ENCODE assay signal across 11 cellular contexts in the genomic region with DNA sequence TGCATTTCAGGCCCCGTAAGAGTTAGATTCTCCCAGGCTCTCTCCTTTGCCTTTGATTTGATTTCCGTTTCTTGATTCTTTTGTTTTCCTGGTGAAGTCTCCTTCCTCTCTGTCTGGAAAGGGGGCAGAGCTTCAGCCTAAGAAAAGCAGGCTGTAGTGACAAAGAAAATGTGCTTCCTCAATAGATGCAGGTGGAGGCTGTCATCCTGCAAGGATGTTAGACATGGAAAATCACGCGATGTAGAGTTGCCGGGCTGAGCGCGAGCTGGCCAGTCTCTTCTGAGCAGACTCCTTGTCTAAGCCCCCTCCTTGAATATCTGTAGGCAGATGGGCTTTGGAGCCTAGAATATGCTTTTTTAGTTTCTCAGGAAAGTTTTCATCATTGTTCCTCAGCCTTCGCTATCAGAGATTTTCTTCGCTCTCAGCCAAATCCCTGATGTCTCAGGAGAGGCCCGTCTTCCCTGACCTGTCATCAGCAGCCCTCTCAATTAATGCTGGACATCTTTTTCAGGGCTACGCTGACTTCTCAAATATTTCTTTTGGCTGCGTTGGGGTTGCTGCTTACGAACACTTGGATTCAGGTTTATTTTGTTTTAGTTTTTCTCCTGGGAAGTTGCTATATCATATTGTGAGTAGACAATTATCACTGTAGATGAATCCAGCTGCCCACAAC.
DNase-seq lines count a peak whose midpoint lies in the region; ATAC-seq and TF ChIP-seq lines count a peak whose summit lies in the region.
"Had no signal": no experiment of that assay in that cellular context is flagged by ENCODE, and none has a peak within 500 bp of the region (broad histone marks: within the 10 kb centered on the region; RNA-seq: fewer than 3 reads in every experiment).

No MANE protein-coding gene starts in this region.

- no peak overlapping the region for H2BK5ac ChIP-seq in neuronal stem cell (ENCODE audit: low read length)

- H3K27me3 Mint-ChIP-seq in naive thymus-derived CD8-positive, alpha-beta T cell, result no peaks in the 10 kb centered on the region

- H3K14ac ChIP-seq in neuronal stem cell (ENCODE audit: low read length), result no peak overlapping the region

- no peak overlapping the region for H3K27ac Mint-ChIP-seq in naive thymus-derived CD8-positive, alpha-beta T cell
- H3K27ac Mint-ChIP-seq: HFFc6 had no signal

- H3K9me3 Mint-ChIP-seq in naive thymus-derived CD8-positive, alpha-beta T cell, result no peaks in the 10 kb centered on the region
- H3K9me3 Mint-ChIP-seq: HFFc6 had no signal

- H3K4me1 ChIP-seq in heart right ventricle (peaks cover 0 to 18% (median 11%) of the 10 kb centered on the region in 9 donors), neuronal stem cell (ENCODE audit: control insufficient read depth in 2 of 2, insufficient read depth in 1 of 2, low read depth in 1 of 2, low read length in 2 of 2) (peaks cover 2 to 5% of the 10 kb centered on the region in 2 donors), aorta (ENCODE audit: control insufficient read depth in 1 of 2, insufficient read depth in 2 of 2, low read length in 2 of 2) (peaks cover 0 to 2% of the 10 kb centered on the region in 2 donors)
- H3K4me1 ChIP-seq: Peyer's patch had no signal

- no peak overlapping the region for H4K8ac ChIP-seq in neuronal stem cell (ENCODE audit: low read depth, low read length)

- POLR2A ChIA-PET in naive thymus-derived CD8-positive, alpha-beta T cell (lab: Charles Lee), result no interaction called here

- no peak overlapping the region for H4K91ac ChIP-seq in neuronal stem cell (ENCODE audit: low read depth, low read length, poor library complexity)

- H3K9me3 ChIP-seq in heart right ventricle (no peaks in the 10 kb centered on the region), neuronal stem cell (replicated peaks in 1 of 2; ENCODE audit: control insufficient read depth in 2 of 2, insufficient read depth in 1 of 2, low read depth in 1 of 2, low read length in 2 of 2) (peaks cover 0 to 2% of the 10 kb centered on the region in 2 donors), aorta (ENCODE audit: control insufficient read depth, low read length) (no peaks in the 10 kb centered on the region)
- H3K9me3 ChIP-seq: BLaER1, Peyer's patch had no signal

- no peaks in the 10 kb centered on the region for H3K27me3 ChIP-seq in heart right ventricle
- H3K27me3 ChIP-seq in neuronal stem cell (ENCODE audit: control insufficient read depth in 3 of 3, insufficient read depth in 3 of 3, low read depth in 1 of 3, low read length in 3 of 3), result no peaks in the 10 kb centered on the region
- H3K27me3 ChIP-seq in aorta (ENCODE audit: control insufficient read depth in 1 of 2, insufficient read depth in 2 of 2, low read length in 1 of 2), result no peaks in the 10 kb centered on the region
- H3K27me3 ChIP-seq: BLaER1, Peyer's patch had no signal

- TF ChIP-seq CTCF in coronary artery (IDR thresholded peaks at IDR 0.05), result no peak
- TF ChIP-seq CTCF in heart right ventricle (IDR thresholded peaks at IDR 0.05), result no peak
- TF ChIP-seq CTCF in GM13976 (IDR thresholded peaks at IDR 0.05; ENCODE audit: borderline replicate concordance, control extremely low read depth, extremely low read depth, insufficient read depth, missing control alignments), result no peak

- in situ Hi-C loops in GM13976 (cut with MboI; ENCODE audit: low sequenced_read_pairs, unreplicated experiment), result no loop called here

- peak in 6 of 8 donors; percentile 25 to 62 (median 58) for ATAC-seq in heart right ventricle
- peak; percentile 61 for ATAC-seq in aorta (ENCODE audit: low FRiP score)
- no peak for ATAC-seq in naive thymus-derived CD8-positive, alpha-beta T cell

- H3K9ac ChIP-seq in neuronal stem cell (ENCODE audit: low read depth, low read length, poor library complexity), result no peak overlapping the region
- H3K9ac ChIP-seq: BLaER1 had no signal

- peaks cover 0 to 83% (median 35%) of the 10 kb centered on the region in 3 donors for H3K36me3 Mint-ChIP-seq in naive thymus-derived CD8-positive, alpha-beta T cell

- no peak overlapping the region for H2BK15ac ChIP-seq in neuronal stem cell (ENCODE audit: low read length)

- WGBS in heart right ventricle, 2 donors, result 55 to 59% methylated on average over 13 of the region's 13 CpGs
- no CpG with 5 or more reads among the region's 13 CpGs for WGBS in neuronal stem cell (ENCODE audit: extremely low coverage in 2 of 2, insufficient read length in 2 of 2, insufficient replicate concordance in 1 of 2), 2 donors
- 22 to 27% methylated on average over 13 of the region's 13 CpGs for WGBS in aorta, 2 donors

- peak overlapping the region; percentile 83 for H2AFZ ChIP-seq in neuronal stem cell (ENCODE audit: low read length)

- DNase-seq in coronary artery (ENCODE audit: low spot score) (no peak), heart right ventricle (peak in 1 of 2 donors; percentile 28), neuronal stem cell (ENCODE audit: low spot score) (no peak), aorta (no peak), SW 1271 (lab: John Stamatoyannopoulos, UW) (no peak), GM13976 (ENCODE audit: low spot score) (no peak)
- no peak for DNase-seq in naive thymus-derived CD8-positive, alpha-beta T cell
- DNase-seq: GOT3 had no signal

- H3K4ac ChIP-seq in neuronal stem cell (ENCODE audit: low read length), result no peak overlapping the region

- no peak overlapping the region for H3K18ac ChIP-seq in neuronal stem cell (ENCODE audit: low read length)

- H3K27ac ChIP-seq in coronary artery (peak overlapping the region; percentile 24 to 25), heart right ventricle (peak overlapping the region in 5 of 10 donors; percentile 32 to 64 (median 42)), neuronal stem cell (replicated peaks; ENCODE audit: low read length) (no peak overlapping the region), aorta (ENCODE audit: low read depth in 1 of 2, low read length in 2 of 2) (peak overlapping the region in 1 of 2 donors; percentile 45)
- H3K27ac ChIP-seq: BLaER1, Peyer's patch had no signal

- no peak overlapping the region for H3K4me3 Mint-ChIP-seq in naive thymus-derived CD8-positive, alpha-beta T cell
- H3K4me3 Mint-ChIP-seq: HFFc6 had no signal

- H3K4me1 Mint-ChIP-seq in naive thymus-derived CD8-positive, alpha-beta T cell, result peaks cover 0 to 6% (median 0%) of the 10 kb centered on the region in 4 donors

- no peak overlapping the region for H3K4me2 ChIP-seq in neuronal stem cell (ENCODE audit: insufficient read depth, low read length, poor library complexity, severe bottlenecking)
- H3K4me2 ChIP-seq: BLaER1 had no signal

- H2BK12ac ChIP-seq in neuronal stem cell (ENCODE audit: low read length), result no peak overlapping the region

- H3K4me3 ChIP-seq in coronary artery (no peak overlapping the region), heart right ventricle (no peak overlapping the region), neuronal stem cell (ENCODE audit: low read length in 2 of 2) (no peak overlapping the region), aorta (ENCODE audit: low read length in 2 of 2) (no peak overlapping the region)
- H3K4me3 ChIP-seq: BLaER1, Peyer's patch had no signal

- H2AK5ac ChIP-seq in neuronal stem cell (ENCODE audit: low read depth, low read length), result no peak overlapping the region

- no peaks in the 10 kb centered on the region for H3K79me1 ChIP-seq in neuronal stem cell (ENCODE audit: low read depth, low read length)

- H3K36me3 ChIP-seq in heart right ventricle (peaks cover 0 to 81% (median 9%) of the 10 kb centered on the region in 9 donors), neuronal stem cell (replicated peaks in 1 of 2; ENCODE audit: control insufficient read depth in 2 of 2, insufficient read depth in 2 of 2, low read length in 2 of 2) (no peaks in the 10 kb centered on the region), aorta (ENCODE audit: control insufficient read depth in 1 of 2, insufficient read depth in 2 of 2, low read length in 1 of 2) (peaks cover 3 to 5% of the 10 kb centered on the region in 2 donors)

- H3K23ac ChIP-seq in neuronal stem cell (ENCODE audit: low read depth, low read length, poor library complexity), result no peak overlapping the region

- intact Hi-C loops in heart right ventricle (cut with DNase I), result loop anchor here in 7 of 10 donors (1.0 to 10.0 kb wide), 4 partner anchors 56 to 401 kb away; no protein-coding TSS in a partner anchor
- intact Hi-C loops in aorta (cut with DNase I), result loop anchor here (5.0 to 10.0 kb wide), 2 partner anchors 398 to 401 kb away; no protein-coding TSS in a partner anchor

- H2BK120ac ChIP-seq in neuronal stem cell (ENCODE audit: low read depth, low read length), result no peak overlapping the region

Comparison
In these comparisons a context has a peak if more than half of its experiments do, and no peak if none do; other contexts are left out.
1. ATAC-seq: peak in heart right ventricle (6 of 8) and aorta (single experiment); none in naive thymus-derived CD8-positive, alpha-beta T cell (0 of 2).